10 cellular contexts compared by ENCODE assay signal in genomic region chr2:47697000-47697601, GRCh38.
DNase-seq lines count a peak whose midpoint lies in the region; ATAC-seq lines count a peak whose summit lies in the region.
"Had no signal": no experiment of that assay in that cellular context is flagged by ENCODE, and none has a peak within 500 bp of the region (broad histone marks: within the 10 kb centered on the region; RNA-seq: fewer than 3 reads in every experiment).

No MANE protein-coding gene starts in this region.

- peaks cover 3% of the 10 kb centered on the region for H3K4me1 Mint-ChIP-seq in stimulated activated naive CD8-positive, alpha-beta T cell treated with anti-CD3 and anti-CD28 coated beads, Interleukin-15, Interleukin-2, amounts not matched to agents 100 ng/mL and 50 ng/mL, for 24 hours (ENCODE audit: low read depth)
- no peaks in the 10 kb centered on the region for H3K4me1 Mint-ChIP-seq in activated naive CD4-positive, alpha-beta T cell treated with anti-CD3 and anti-CD28 coated beads for 36 hours (ENCODE audit: low read depth)

- no peak for ATAC-seq in stimulated activated naive CD8-positive, alpha-beta T cell treated with anti-CD3 and anti-CD28 coated beads, Interleukin-15, Interleukin-2, amounts not matched to agents 100 U/mL and 50 U/mL, for 24 hours
- peak; percentile 53 for ATAC-seq in HG02840 (IDR thresholded peaks at IDR 0.05; ENCODE audit: low FRiP score, unreplicated experiment)
- ATAC-seq in HG03575 (IDR thresholded peaks at IDR 0.05; ENCODE audit: extremely low read depth, insufficient number of reproducible peaks, low FRiP score, unreplicated experiment) = peak; percentile 58

- DNase-seq in stimulated activated naive CD8-positive, alpha-beta T cell treated with anti-CD3 and anti-CD28 coated beads, Interleukin-15, Interleukin-2, amounts not matched to agents 100 U/mL and 50 U/mL, for 24 hours = no peak
- DNase-seq in EL (no peak), A172 (ENCODE audit: low spot score) (no peak)
- no peak for DNase-seq in central memory CD4-positive, alpha-beta T cell
- no peak for DNase-seq in activated naive CD4-positive, alpha-beta T cell treated with anti-CD3 and anti-CD28 coated beads for 36 hours
- DNase-seq: DMS53; stimulated activated CD4-positive, alpha-beta T cell treated with anti-CD3 and anti-CD28 coated beads, Interleukin-4, amount 100 ng/mL, for 24 hours had no signal

- intact Hi-C loops in activated naive CD4-positive, alpha-beta T cell treated with anti-CD3 and anti-CD28 coated beads for 36 hours (cut with micrococcal nuclease) = no loop called here

- no peak overlapping the region for H3K27ac Mint-ChIP-seq in stimulated activated naive CD8-positive, alpha-beta T cell treated with anti-CD3 and anti-CD28 coated beads, Interleukin-15, Interleukin-2, amounts not matched to agents 100 ng/mL and 50 ng/mL, for 24 hours
- H3K27ac Mint-ChIP-seq in activated naive CD4-positive, alpha-beta T cell treated with anti-CD3 and anti-CD28 coated beads for 36 hours = no peak overlapping the region

- H3K9me3 Mint-ChIP-seq in stimulated activated naive CD8-positive, alpha-beta T cell treated with anti-CD3 and anti-CD28 coated beads, Interleukin-15, Interleukin-2, amounts not matched to agents 100 ng/mL and 50 ng/mL, for 24 hours = no peaks in the 10 kb centered on the region
- H3K9me3 Mint-ChIP-seq in activated naive CD4-positive, alpha-beta T cell treated with anti-CD3 and anti-CD28 coated beads for 36 hours = no peaks in the 10 kb centered on the region

- peaks cover 9% of the 10 kb centered on the region for H3K27me3 Mint-ChIP-seq in stimulated activated naive CD8-positive, alpha-beta T cell treated with anti-CD3 and anti-CD28 coated beads, Interleukin-15, Interleukin-2, amounts not matched to agents 100 ng/mL and 50 ng/mL, for 24 hours
- peaks cover 5% of the 10 kb centered on the region for H3K27me3 Mint-ChIP-seq in activated naive CD4-positive, alpha-beta T cell treated with anti-CD3 and anti-CD28 coated beads for 36 hours (ENCODE audit: low read depth)

- no peaks in the 10 kb centered on the region for H3K36me3 Mint-ChIP-seq in stimulated activated naive CD8-positive, alpha-beta T cell treated with anti-CD3 and anti-CD28 coated beads, Interleukin-15, Interleukin-2, amounts not matched to agents 100 ng/mL and 50 ng/mL, for 24 hours (ENCODE audit: low read depth)
- no peaks in the 10 kb centered on the region for H3K36me3 Mint-ChIP-seq in activated naive CD4-positive, alpha-beta T cell treated with anti-CD3 and anti-CD28 coated beads for 36 hours (ENCODE audit: low read depth)

- CTCF ChIA-PET in activated naive CD4-positive, alpha-beta T cell treated with anti-CD3 and anti-CD28 coated beads for 36 hours (lab: Charles Lee) = no interaction called here

- H3K4me3 Mint-ChIP-seq in stimulated activated naive CD8-positive, alpha-beta T cell treated with anti-CD3 and anti-CD28 coated beads, Interleukin-15, Interleukin-2, amounts not matched to agents 100 ng/mL and 50 ng/mL, for 24 hours = peak overlapping the region; percentile 13
- H3K4me3 Mint-ChIP-seq in activated naive CD4-positive, alpha-beta T cell treated with anti-CD3 and anti-CD28 coated beads for 36 hours = no peak overlapping the region
